ENCODE assay signal across 2 cellular contexts in the genomic region with DNA sequence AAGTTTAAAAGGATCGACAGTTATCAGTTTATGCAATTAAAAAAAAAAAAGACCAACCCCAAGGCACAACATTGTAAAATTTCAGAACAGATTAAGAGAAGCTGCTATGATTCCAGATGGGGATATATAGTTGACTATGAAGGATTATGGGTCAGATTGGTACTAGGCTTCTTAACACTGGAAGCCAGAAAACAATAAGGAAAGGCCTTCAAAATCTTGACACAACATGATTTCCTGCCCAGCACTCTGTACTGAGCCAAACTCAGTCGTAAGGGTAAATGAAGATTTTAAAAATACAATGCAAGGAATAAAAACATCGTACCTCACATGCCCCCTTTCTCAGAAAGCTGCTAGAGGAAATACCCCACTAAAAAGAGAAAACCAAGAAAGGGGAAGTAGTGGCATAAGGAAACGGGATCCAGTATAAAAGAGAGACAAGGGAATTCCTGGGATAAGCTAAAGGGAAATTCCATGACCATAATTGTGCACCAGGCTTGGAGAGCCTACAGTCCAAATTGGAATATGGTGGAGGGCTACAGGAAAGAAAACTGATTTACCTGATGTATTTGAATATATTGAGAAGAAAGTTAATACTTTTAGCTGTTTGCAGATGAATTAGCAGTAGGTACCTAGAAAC.
TF ChIP-seq lines count a peak whose summit lies in the region.

No MANE protein-coding gene starts in this region.

TF ChIP-seq in HepG2, 621 proteins besides CTCF, POLR2A, EP300 and RAD21:
- TF ChIP-seq ZNF430 (CRISPR knock-in tag; IDR thresholded peaks at IDR 0.05) (no peak), SCMH1 (CRISPR knock-in tag; IDR thresholded peaks at IDR 0.05; ENCODE audit: borderline replicate concordance) (no peak), ZNF563 (CRISPR knock-in tag; IDR thresholded peaks at IDR 0.05) (no peak), ZNF7 (CRISPR knock-in tag; IDR thresholded peaks at IDR 0.05) (no peak), ZBTB8A (CRISPR knock-in tag; IDR thresholded peaks at IDR 0.05; ENCODE audit: borderline replicate concordance, low read depth) (no peak), REXO4 (CRISPR knock-in tag; IDR thresholded peaks at IDR 0.05; ENCODE audit: borderline replicate concordance) (no peak), ZFX (CRISPR knock-in tag; IDR thresholded peaks at IDR 0.05; ENCODE audit: low read depth) (no peak), HOXA5 (CRISPR knock-in tag; IDR thresholded peaks at IDR 0.05) (no peak), MYNN (CRISPR knock-in tag; IDR thresholded peaks at IDR 0.05; ENCODE audit: low read depth) (no peak)
TF ChIP-seq in HepG2: peak in this region for 0.

TF ChIP-seq in endothelial cell of umbilical vein, 7 proteins besides CTCF, POLR2A, EP300 and RAD21:
- TF ChIP-seq EZH2 (IDR thresholded peaks at IDR 0.05; ENCODE audit: borderline replicate concordance, low read depth, low read length, severe bottlenecking) = no peak
- TF ChIP-seq, protein P1, sequence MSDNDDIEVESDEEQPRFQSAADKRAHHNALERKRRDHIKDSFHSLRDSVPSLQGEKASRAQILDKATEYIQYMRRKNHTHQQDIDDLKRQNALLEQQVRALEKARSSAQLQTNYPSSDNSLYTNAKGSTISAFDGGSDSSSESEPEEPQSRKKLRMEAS (IDR thresholded peaks at IDR 0.05; ENCODE audit: insufficient read depth, insufficient read length) = no peak
- TF ChIP-seq POLR2AphosphoS5 (IDR thresholded peaks at IDR 0.05; ENCODE audit: insufficient read depth, low read depth, low read length) = no peak
- no peak for TF ChIP-seq GATA2 (IDR thresholded peaks at IDR 0.05; ENCODE audit: insufficient read depth, insufficient read length, low read depth, low read length)
- TF ChIP-seq FOS (IDR thresholded peaks at IDR 0.05; ENCODE audit: borderline replicate concordance, insufficient read depth, low read length) = no peak
- TF ChIP-seq JUN (IDR thresholded peaks at IDR 0.05; ENCODE audit: borderline replicate concordance, insufficient read depth, insufficient read length, low read depth) = no peak
- no peak for TF ChIP-seq MYC (IDR thresholded peaks at IDR 0.05; ENCODE audit: low read depth, low read length)
